26 cellular contexts compared by ENCODE assay signal in genomic region chr4:3412257-3413020, GRCh38. TPM values are rescaled to one million over a fixed set of nuclear protein-coding genes. Genes with fewer than 3 reads are reported as not detected.
DNase-seq lines count a peak whose midpoint lies in the region; ATAC-seq and TF ChIP-seq lines count a peak whose summit lies in the region.
"Had no signal": no experiment of that assay in that cellular context is flagged by ENCODE, and none has a peak within 500 bp of the region (broad histone marks: within the 10 kb centered on the region; RNA-seq: fewer than 3 reads in every experiment).

No MANE protein-coding gene starts in this region.

- no peak for ATAC-seq in Right ventricle myocardium inferior
- ATAC-seq in heart right ventricle, result no peak
- no peak for ATAC-seq in RWPE2 (ENCODE audit: low read depth)
- ATAC-seq in GM18505 (IDR thresholded peaks at IDR 0.05; ENCODE audit: unreplicated experiment), result no peak
- ATAC-seq in HG02973 (IDR thresholded peaks at IDR 0.05; ENCODE audit: unreplicated experiment), result no peak
- ATAC-seq: CD8-positive, alpha-beta T cell; GM23338 had no signal

- H3K4me3 ChIP-seq in heart right ventricle (no peak overlapping the region), RWPE2 (ENCODE audit: severe bottlenecking) (no peak overlapping the region)
- H3K4me3 ChIP-seq: GM23338, SJSA1, tibial nerve had no signal

- no peak overlapping the region for H3K27ac ChIP-seq in heart right ventricle
- H3K27ac ChIP-seq in RWPE2 (ENCODE audit: poor library complexity, severe bottlenecking), result no peak overlapping the region
- H3K27ac ChIP-seq: SJSA1 had no signal

- H3K4me1 ChIP-seq in heart right ventricle (peaks cover 0 to 7% (median 0%) of the 10 kb centered on the region in 9 donors), RWPE2 (ENCODE audit: insufficient read depth, poor library complexity, severe bottlenecking) (no peaks in the 10 kb centered on the region)
- H3K4me1 ChIP-seq: SJSA1 had no signal

- TF ChIP-seq POLR2A in GM18505 (IDR thresholded peaks at IDR 0.05; ENCODE audit: borderline replicate concordance, extremely low read depth, insufficient read depth, insufficient read length), result no peak

- DNase-seq in Right ventricle myocardium inferior (ENCODE audit: missing footprints) (peak; percentile 22), heart right ventricle (no peak), RWPE2 (ENCODE audit: low spot score) (peak; percentile 50), iPS-NIHi11 (ENCODE audit: low spot score) (peak; percentile 18), posterior vena cava (ENCODE audit: low spot score) (peak; percentile 61), NCI-H2081 (lab: John Stamatoyannopoulos, UW) (no peak)
- DNase-seq: activated CD4-positive, alpha-beta T cell treated with anti-CD3 and anti-CD28 coated beads, Interleukin-2, amount 50 U/mL, for 48 hours; activated naive CD8-positive, alpha-beta T cell treated with anti-CD3 and anti-CD28 coated beads, Interleukin-2, amount 10 ng/mL, durations not matched to agents 7 days and 5 days; AML-193; CD8-positive, alpha-beta T cell; islet precursor cell; mammary epithelial cell; NCI-H1105 treated with DMSO at 0.1 percent for 48 hours; NCI-H1930; NCI-H526 treated with DMSO at 0.1 percent for 48 hours; small intestine; stimulated activated CD4-positive, alpha-beta T cell treated with anti-CD3 and anti-CD28 coated beads, Interleukin-1b, Interleukin-23, amount 100 ng/mL, for 48 hours; stimulated activated CD8-positive, alpha-beta memory T cell treated with anti-CD3 and anti-CD28 coated beads, Interleukin-4, amount 100 ng/mL, for 48 hours; T-helper 1 cell had no signal

- WGBS in heart right ventricle, 2 donors, result 87 to 88% methylated on average over 24 of the region's 24 CpGs

- intact Hi-C loops in Right ventricle myocardium inferior (cut with DNase I) (no loop called here), heart right ventricle (cut with DNase I) (no loop called here), posterior vena cava (cut with DNase I) (no loop called here)

- no peak for TF ChIP-seq CTCF in heart right ventricle (IDR thresholded peaks at IDR 0.05)
- no peak for TF ChIP-seq CTCF in RWPE2 (IDR thresholded peaks at IDR 0.05; ENCODE audit: poor library complexity, severe bottlenecking)

- H3K27me3 ChIP-seq in heart right ventricle (no peaks in the 10 kb centered on the region), RWPE2 (ENCODE audit: insufficient read depth, poor library complexity, severe bottlenecking) (no peaks in the 10 kb centered on the region)
- H3K27me3 ChIP-seq: SJSA1, tibial nerve had no signal

- H3K9me3 ChIP-seq in heart right ventricle, result no peaks in the 10 kb centered on the region
- H3K9me3 ChIP-seq in RWPE2 (ENCODE audit: severe bottlenecking), result no peaks in the 10 kb centered on the region
- H3K9me3 ChIP-seq: SJSA1, tibial nerve had no signal

- H3K36me3 ChIP-seq in heart right ventricle, result peaks cover 0 to 24% (median 5%) of the 10 kb centered on the region in 9 donors
- peaks cover 19% of the 10 kb centered on the region for H3K36me3 ChIP-seq in RWPE2 (ENCODE audit: low read depth)

RNA-seq across cellular contexts. Expression of gene HGFAC, which starts 29.3 kb away (rescaled TPM):
- total RNA-seq in Right ventricle myocardium inferior (1.5 TPM), heart right ventricle (under 1 TPM in 6 of 10 donors, not detected in 4; 0.15 to 0.59 (median 0.36) TPM), posterior vena cava (under 1 TPM in 1 of 2 donors, not detected in 1; 0.24 TPM)
- 1 to 10 TPM; 1.0 to 1.1 TPM for polyA plus RNA-seq in heart right ventricle
- total RNA-seq: activated naive CD8-positive, alpha-beta T cell treated with anti-CD3 and anti-CD28 coated beads, Interleukin-2, amount 10 ng/mL, durations not matched to agents 7 days and 5 days; CD8-positive, alpha-beta T cell; mammary epithelial cell; pulmonary artery endothelial cell; tibial nerve had no signal
- polyA plus RNA-seq: GM23338, mammary epithelial cell had no signal

RNA-seq across cellular contexts. Expression of gene DOK7, which starts 50.7 kb away (rescaled TPM):
- 35.5 TPM for total RNA-seq in Right ventricle myocardium inferior
- 10 to 100 TPM; 30.3 to 60.0 (median 37.2) TPM for total RNA-seq in heart right ventricle
- polyA plus RNA-seq in heart right ventricle, result 10 to 100 TPM; 61.5 to 89.7 TPM
- total RNA-seq in posterior vena cava, result under 1 TPM in 1 of 2 donors, not detected in 1; 0.14 TPM
- total RNA-seq: activated naive CD8-positive, alpha-beta T cell treated with anti-CD3 and anti-CD28 coated beads, Interleukin-2, amount 10 ng/mL, durations not matched to agents 7 days and 5 days; astrocyte; CD8-positive, alpha-beta T cell had no signal

Comparison
In these comparisons a context has a peak if more than half of its experiments do, and no peak if none do; other contexts are left out.
1. DNase-seq: peak in Right ventricle myocardium inferior (single experiment), RWPE2 (single experiment), iPS-NIHi11 (single experiment) and posterior vena cava (single experiment); none in heart right ventricle (0 of 2) and NCI-H2081 (0 of 2).
2. RNA of gene DOK7, which starts 50.7 kb away (total RNA-seq): 30.3 to 60.0 TPM in heart right ventricle and 35.5 TPM in Right ventricle myocardium inferior (single experiment); 0.14 TPM in posterior vena cava; every median in the first group is over 10 times any median in the second.